ENCODE assay signal across 27 cellular contexts in genomic region chr6:154842828-154843227, GRCh38.
DNase-seq lines count a peak whose midpoint lies in the region; FAIRE-seq lines count a peak whose summit lies in the region.
"Had no signal": no experiment of that assay in that cellular context is flagged by ENCODE, and none has a peak within 500 bp of the region (broad histone marks: within the 10 kb centered on the region; RNA-seq: fewer than 3 reads in every experiment).

No MANE protein-coding gene starts in this region.

- no peak overlapping the region for H3K9ac ChIP-seq in SK-N-MC (ENCODE audit: insufficient read length)

- H3K4me3 ChIP-seq in SK-N-MC = 0 out of 2 replicates have a peak overlapping the region, but pooled peaks have one; percentile 13
- H3K4me3 ChIP-seq: coronary artery, heart right ventricle had no signal

- DNase-seq in Ammon's horn (ENCODE audit: low spot score) (peak; percentile 8), D341Med (ENCODE audit: low spot score) (peak; percentile 29), SK-N-MC (ENCODE audit: low read depth, low spot score) (no peak), germinal center (ENCODE audit: low spot score) (no peak), amniotic stem cell (lab: John Stamatoyannopoulos, UW) (no peak), A172 (ENCODE audit: low spot score) (no peak)
- DNase-seq: activated CD4-positive, alpha-beta T cell treated with anti-CD3 and anti-CD28 coated beads, Interleukin-2, amount 10 ng/mL, durations not matched to agents 24 days and 14 days; activated effector memory CD4-positive, alpha-beta T cell treated with Interleukin-2 at 50 U/mL for 16 hours; activated T-cell treated with anti-CD3 and anti-CD28 coated beads, Interleukin-2, amount 50 U/mL, for 1 hour; aorta; CD4-positive, CD25-positive, alpha-beta regulatory T cell; effector memory CD8-positive, alpha-beta T cell; EL; foreskin fibroblast; heart right ventricle; HFFc6; Kasumi-1; NCI-H1417 treated with DMSO at 0.1 percent for 48 hours; nephron progenitor cell; SHP77; stimulated activated naive B cell treated with anti-CD40 and anti-IgM and Interleukin-4, amounts not matched to agents 10 μg/mL and 1 μg/mL and 100 μg/mL, for 72 hours; substantia nigra; T1000 had no signal

- H3K36me3 ChIP-seq in SK-N-MC (ENCODE audit: insufficient read depth, low read length) = peaks cover 22% of the 10 kb centered on the region

- peak; percentile 87 for FAIRE-seq in islet of Langerhans (lab: Jason Lieb, UNC)
- FAIRE-seq: GM18507, H1 had no signal

- peak overlapping the region; percentile 65; the same call in 1 of the 2 replicates for H3K27ac ChIP-seq in SK-N-MC
- H3K27ac ChIP-seq: coronary artery had no signal

- H3K9me3 ChIP-seq in SK-N-MC (ENCODE audit: low read depth, low read length) = no peaks in the 10 kb centered on the region
- H3K9me3 ChIP-seq: heart right ventricle had no signal

Comparison
In these comparisons a context has a peak if more than half of its experiments do, and no peak if none do; other contexts are left out.
1. DNase-seq: peak in Ammon's horn (single experiment) and D341Med (single experiment); none in SK-N-MC (single experiment), germinal center (single experiment), amniotic stem cell (single experiment) and A172 (single experiment).